In the genomic region with DNA sequence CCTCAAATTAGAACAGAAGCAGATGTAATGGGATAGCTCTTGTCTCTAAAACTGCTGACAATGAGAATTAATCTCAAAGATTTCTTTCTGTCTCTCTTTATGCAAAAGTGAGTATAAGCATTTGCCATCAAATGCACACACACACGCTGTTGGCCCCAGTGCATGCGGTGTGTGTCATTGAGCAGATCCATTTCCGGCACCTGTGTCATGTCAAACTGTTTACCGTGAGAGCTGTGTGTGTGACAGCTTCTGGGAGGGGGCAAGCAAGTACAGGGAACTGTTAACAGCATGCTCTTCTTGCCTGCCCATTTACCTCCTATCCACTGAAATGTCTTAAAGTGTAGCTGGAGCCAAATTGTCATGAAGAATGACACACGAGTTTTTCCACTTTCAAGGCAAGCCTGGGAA, we compare ENCODE assay signal across 31 cellular contexts.
DNase-seq lines count a peak whose midpoint lies in the region; ATAC-seq, FAIRE-seq and TF ChIP-seq lines count a peak whose summit lies in the region.
"Had no signal": no experiment of that assay in that cellular context is flagged by ENCODE, and none has a peak within 500 bp of the region (broad histone marks: within the 10 kb centered on the region; RNA-seq: fewer than 3 reads in every experiment).

No MANE protein-coding gene starts in this region.

- no peak for TF ChIP-seq EP300 in HepG2 (IDR thresholded peaks at IDR 0.05; ENCODE audit: low read depth in 2 of 2, low read length in 2 of 2)
- TF ChIP-seq EP300 in HepG2 (CRISPR knock-in tag; IDR thresholded peaks at IDR 0.05; ENCODE audit: borderline replicate concordance): no peak

- no peak for ATAC-seq in HepG2
- ATAC-seq in right lobe of liver: no peak
- no peak for ATAC-seq in GM19351 (IDR thresholded peaks at IDR 0.05; ENCODE audit: unreplicated experiment)
- ATAC-seq: activated naive CD4-positive, alpha-beta T cell treated with anti-CD3 and anti-CD28 coated beads, Interleukin-2, amount 50 U/mL, for 72 hours; HCT116; left lobe of liver; Panc1; stimulated activated memory B cell treated with anti-CD40 and anti-IgM and Interleukin-4, amounts not matched to agents 10 μg/mL and 1 μg/mL and 100 μg/mL, for 72 hours; WTC11 had no signal

- H3K9me3 ChIP-seq in HepG2 (ENCODE audit: low read length) (peaks cover 8% of the 10 kb centered on the region; the same call in 1 of the 2 replicates), right lobe of liver (no peaks in the 10 kb centered on the region), keratinocyte (ENCODE audit: control insufficient read depth, low read depth, low read length) (no peaks in the 10 kb centered on the region)

- WGBS in HepG2 (ENCODE audit: low lambda C conversion rate): 0% methylated on average over 5 of the region's 5 CpGs
- 50% methylated on average over 5 of the region's 5 CpGs for WGBS in right lobe of liver (ENCODE audit: insufficient coverage, low coverage, low lambda C conversion rate, missing lambda C conversion rate)

- DNase-seq in HepG2 (ENCODE audit: low spot score) (no peak), right lobe of liver (no peak), SK-N-DZ (ENCODE audit: low spot score) (peak; percentile 91), keratinocyte (ENCODE audit: low read depth, low spot score) (no peak), activated gamma-delta T cell (lab: John Stamatoyannopoulos, UW) (no peak), CD1c-positive myeloid dendritic cell (ENCODE audit: extremely low spot score) (no peak), endothelial cell (ENCODE audit: low spot score) (no peak)
- DNase-seq: activated CD4-positive, alpha-beta T cell treated with anti-CD3 and anti-CD28 coated beads, Interleukin-2, amount 10 ng/mL, durations not matched to agents 24 days and 14 days; activated CD8-positive, alpha-beta memory T cell treated with anti-CD3 and anti-CD28 coated beads for 24 hours; activated T-cell treated with anti-CD3 and anti-CD28 coated beads for 4 hours; amygdala; DMS153; effector CD4-positive, alpha-beta T cell; hypothalamus; immature natural killer cell; naive B cell; NCI-H187; NCI-H526 treated with DMSO at 0.1 percent for 48 hours; occipital lobe; SIG-M5 had no signal

- no peaks in the 10 kb centered on the region for H3K9me1 ChIP-seq in keratinocyte (ENCODE audit: control insufficient read depth, extremely low read depth, insufficient read depth, low read length)

- no peak overlapping the region for H3K4me3 Mint-ChIP-seq in endothelial cell (ENCODE audit: unreplicated experiment)
- H3K4me3 Mint-ChIP-seq: activated CD4-positive, alpha-beta T cell treated with anti-CD3 and anti-CD28 coated beads, Interleukin-2, amount 10 ng/mL, durations not matched to agents 24 days and 14 days; immature natural killer cell; mesothelial cell of epicardium; naive B cell; stimulated activated memory B cell treated with anti-CD40 and anti-IgM and Interleukin-4, amounts not matched to agents 10 μg/mL and 1 μg/mL and 100 μg/mL, for 72 hours; type B pancreatic cell; WTC11 had no signal

- CTCF ChIA-PET in HepG2 (lab: Yijun Ruan, JAX; ENCODE audit: low intra/inter-chr PET ratio, low total read pairs): no interaction called here

- no peak overlapping the region for H2AFZ ChIP-seq in HepG2 (ENCODE audit: low read length)
- H2AFZ ChIP-seq in keratinocyte (ENCODE audit: control insufficient read depth, low read length): no peak overlapping the region

- POLR2A ChIA-PET in HepG2 (lab: Yijun Ruan, JAX): no interaction called here

- peaks cover 7% of the 10 kb centered on the region for H3K36me3 Mint-ChIP-seq in endothelial cell (ENCODE audit: low read depth, unreplicated experiment)
- H3K36me3 Mint-ChIP-seq: activated naive CD4-positive, alpha-beta T cell treated with anti-CD3 and anti-CD28 coated beads, Interleukin-2, amount 50 U/mL, for 72 hours; immature natural killer cell; naive B cell; stimulated activated memory B cell treated with anti-CD40 and anti-IgM and Interleukin-4, amounts not matched to agents 10 μg/mL and 1 μg/mL and 100 μg/mL, for 72 hours; type B pancreatic cell had no signal

- H4K20me1 ChIP-seq in HepG2 (ENCODE audit: insufficient read depth, low read length) (no peaks in the 10 kb centered on the region), keratinocyte (ENCODE audit: control insufficient read depth, extremely low read depth, insufficient read depth, low read length) (no peaks in the 10 kb centered on the region)
- H4K20me1 ChIP-seq: BLaER1 treated with 17β-estradiol and CSF1 and Interleukin-3, amounts not matched to agents 10 nM and 100 nM had no signal

- no peaks in the 10 kb centered on the region for H3K79me2 ChIP-seq in HepG2 (ENCODE audit: insufficient read depth, low read length)
- no peaks in the 10 kb centered on the region for H3K79me2 ChIP-seq in keratinocyte (ENCODE audit: control insufficient read depth, insufficient read depth, low read length)

- TF ChIP-seq CTCF in HepG2 (CRISPR knock-in tag; IDR thresholded peaks at IDR 0.05) (no peak), right lobe of liver (IDR thresholded peaks at IDR 0.05) (no peak), keratinocyte (optimal IDR thresholded peaks at IDR 0.05 in 1 of 3, IDR thresholded peaks at IDR 0.05 in 1 of 3, conservative IDR thresholded peaks at IDR 0.05 in 1 of 3; ENCODE audit: extremely low read depth in 1 of 3, insufficient read depth in 2 of 3, low read length in 3 of 3) (no peak), endothelial cell (IDR thresholded peaks at IDR 0.05; ENCODE audit: unreplicated experiment) (no peak)

- no peaks in the 10 kb centered on the region for H3K36me3 ChIP-seq in HepG2 (replicated peaks in 1 of 2; ENCODE audit: control insufficient read depth in 1 of 2, insufficient read depth in 2 of 2, low read length in 2 of 2)
- no peaks in the 10 kb centered on the region for H3K36me3 ChIP-seq in right lobe of liver
- no peaks in the 10 kb centered on the region for H3K36me3 ChIP-seq in keratinocyte (ENCODE audit: control insufficient read depth in 2 of 2, extremely low read depth in 1 of 2, insufficient read depth in 2 of 2, low read length in 2 of 2)
- H3K36me3 ChIP-seq: BLaER1 treated with 17β-estradiol and CSF1 and Interleukin-3, amounts not matched to agents 10 nM and 100 nM had no signal

- H3K4me1 ChIP-seq in HepG2 (ENCODE audit: insufficient read depth, low read length) (no peaks in the 10 kb centered on the region), right lobe of liver (no peaks in the 10 kb centered on the region), keratinocyte (ENCODE audit: control insufficient read depth, extremely low read depth, insufficient read depth, low read length) (peaks cover under 1% of the 10 kb centered on the region)

- TF ChIP-seq RAD21 in HepG2 (CRISPR knock-in tag; IDR thresholded peaks at IDR 0.05): no peak

- no peaks in the 10 kb centered on the region for H3K27me3 Mint-ChIP-seq in endothelial cell (ENCODE audit: unreplicated experiment)
- H3K27me3 Mint-ChIP-seq: activated CD4-positive, alpha-beta T cell treated with anti-CD3 and anti-CD28 coated beads, Interleukin-2, amount 10 ng/mL, durations not matched to agents 24 days and 14 days; naive B cell; stimulated activated memory B cell treated with anti-CD40 and anti-IgM and Interleukin-4, amounts not matched to agents 10 μg/mL and 1 μg/mL and 100 μg/mL, for 72 hours; type B pancreatic cell had no signal

- no TSS peak for BruUV-seq in HepG2 (replicated peaks; lab: Mats Ljungman, UMichigan)

- peaks cover 6% of the 10 kb centered on the region for H3K9me3 Mint-ChIP-seq in endothelial cell (ENCODE audit: unreplicated experiment)
- H3K9me3 Mint-ChIP-seq: activated CD4-positive, alpha-beta T cell treated with anti-CD3 and anti-CD28 coated beads, Interleukin-2, amount 10 ng/mL, durations not matched to agents 24 days and 14 days; activated T-helper 2 cell treated with anti-CD3 and anti-CD28 coated beads, Interferon-gamma antibody, Interleukin-2, Interleukin-4, amounts not matched to agents 10 μg/mL and 5 μg/mL and 100 μg/mL, durations not matched to agents 14 hours and 24 hours and 36 hours; type B pancreatic cell had no signal

- dilution Hi-C loops in keratinocyte (cut with MboI; ENCODE audit: extremely low pct_ligation_motif_present, low sequenced_read_pairs): no loop called here

- H3K9ac ChIP-seq in HepG2 (ENCODE audit: insufficient read depth, low read depth, low read length): no peak overlapping the region
- no peak overlapping the region for H3K9ac ChIP-seq in keratinocyte (ENCODE audit: control insufficient read depth, extremely low read depth, insufficient read depth, low read length)
- H3K9ac ChIP-seq: BLaER1 treated with 17β-estradiol and CSF1 and Interleukin-3, amounts not matched to agents 10 nM and 100 nM had no signal

- intact Hi-C loops in HepG2 (cut with micrococcal nuclease; ENCODE audit: unreplicated experiment): no loop called here
- intact Hi-C loops in right lobe of liver (cut with DNase I): no loop called here

- TF ChIP-seq POLR2A in HepG2 (IDR thresholded peaks at IDR 0.05; ENCODE audit: insufficient read depth in 1 of 2, low read depth in 2 of 2, low read length in 2 of 2) (no peak), right lobe of liver (IDR thresholded peaks at IDR 0.05) (no peak)

- H3K4me3 ChIP-seq in HepG2 (replicated peaks in 1 of 3; ENCODE audit: insufficient read depth in 1 of 3, low read depth in 2 of 3, low read length in 3 of 3): no peak overlapping the region
- no peak overlapping the region for H3K4me3 ChIP-seq in right lobe of liver
- no peak overlapping the region for H3K4me3 ChIP-seq in keratinocyte (ENCODE audit: control insufficient read depth in 2 of 3, extremely low read depth in 1 of 3, insufficient read depth in 2 of 3, low read depth in 1 of 3, low read length in 3 of 3)
- H3K4me3 ChIP-seq: BLaER1 treated with 17β-estradiol and CSF1 and Interleukin-3, amounts not matched to agents 10 nM and 100 nM had no signal

- no peak overlapping the region for H3K27ac Mint-ChIP-seq in endothelial cell (ENCODE audit: unreplicated experiment)
- H3K27ac Mint-ChIP-seq: activated CD4-positive, alpha-beta T cell treated with anti-CD3 and anti-CD28 coated beads, Interleukin-2, amount 10 ng/mL, durations not matched to agents 24 days and 14 days; activated naive CD4-positive, alpha-beta T cell treated with anti-CD3 and anti-CD28 coated beads, Interleukin-2, amount 50 U/mL, for 72 hours; activated T-helper 2 cell treated with anti-CD3 and anti-CD28 coated beads, Interferon-gamma antibody, Interleukin-2, Interleukin-4, amounts not matched to agents 10 μg/mL and 5 μg/mL and 100 μg/mL, durations not matched to agents 14 hours and 24 hours and 36 hours; immature natural killer cell; mesothelial cell of epicardium; naive B cell; stimulated activated memory B cell treated with anti-CD40 and anti-IgM and Interleukin-4, amounts not matched to agents 10 μg/mL and 1 μg/mL and 100 μg/mL, for 72 hours; type B pancreatic cell; WTC11 had no signal

- H3K27ac ChIP-seq in HepG2 (ENCODE audit: extremely low read length, insufficient read depth, low read length) (no peak overlapping the region), right lobe of liver (no peak overlapping the region), keratinocyte (ENCODE audit: control insufficient read depth, insufficient read depth, low read length) (no peak overlapping the region)
- H3K27ac ChIP-seq: BLaER1 treated with 17β-estradiol and CSF1 and Interleukin-3, amounts not matched to agents 10 nM and 100 nM had no signal

- H3K4me2 ChIP-seq in HepG2 (ENCODE audit: low read depth, low read length): no peak overlapping the region
- no peak overlapping the region for H3K4me2 ChIP-seq in keratinocyte (ENCODE audit: control insufficient read depth, extremely low read depth, insufficient read depth, low read depth, low read length)
- H3K4me2 ChIP-seq: BLaER1 treated with 17β-estradiol and CSF1 and Interleukin-3, amounts not matched to agents 10 nM and 100 nM had no signal

- FAIRE-seq in HepG2 (lab: Jason Lieb, UNC): no peak
- peak; percentile 13 for FAIRE-seq in keratinocyte (lab: Jason Lieb, UNC)

- in situ Hi-C loops in HepG2 (cut with HindIII; ENCODE audit: extremely low pct_ligation_motif_present, low pct_unique_long_range_greater_than_20kb): no loop called here

- H3K27me3 ChIP-seq in HepG2 (ENCODE audit: control insufficient read depth in 1 of 2, insufficient read depth in 2 of 2, low read length in 2 of 2): no peaks in the 10 kb centered on the region
- H3K27me3 ChIP-seq in right lobe of liver: no peaks in the 10 kb centered on the region
- no peaks in the 10 kb centered on the region for H3K27me3 ChIP-seq in keratinocyte (ENCODE audit: control insufficient read depth, extremely low read depth, insufficient read depth, low read length)
- H3K27me3 ChIP-seq: BLaER1 treated with 17β-estradiol and CSF1 and Interleukin-3, amounts not matched to agents 10 nM and 100 nM had no signal

- no peaks in the 10 kb centered on the region for H3K4me1 Mint-ChIP-seq in endothelial cell (ENCODE audit: unreplicated experiment)
- H3K4me1 Mint-ChIP-seq: activated CD4-positive, alpha-beta T cell treated with anti-CD3 and anti-CD28 coated beads, Interleukin-2, amount 10 ng/mL, durations not matched to agents 24 days and 14 days; immature natural killer cell; naive B cell; stimulated activated memory B cell treated with anti-CD40 and anti-IgM and Interleukin-4, amounts not matched to agents 10 μg/mL and 1 μg/mL and 100 μg/mL, for 72 hours had no signal
